Comparison of ENCODE assay signal across 1 cellular context in genomic region chr20:43514062-43514971, GRCh38.
A peak's percentile ranks its signal among the peaks of the same experiment; 100 is the strongest.
TF ChIP-seq lines count a peak whose summit lies in the region.

No MANE protein-coding gene starts in this region.

TF ChIP-seq in HepG2, 621 proteins besides CTCF, POLR2A, EP300 and RAD21 (continued from another document and continues in another):
- TF ChIP-seq TRIM22 (IDR thresholded peaks at IDR 0.05) (no peak), RFX5 (IDR thresholded peaks at IDR 0.05; ENCODE audit: low read depth, low read length) (peak; percentile 24; the same call in 1 of the 2 replicates), GMEB1 (CRISPR knock-in tag; IDR thresholded peaks at IDR 0.05; ENCODE audit: borderline replicate concordance) (0 out of 2 replicates have a peak, but pooled peaks have one; percentile 28), ZBTB40 (IDR thresholded peaks at IDR 0.05) (no peak), ZBTB40 (CRISPR knock-in tag; IDR thresholded peaks at IDR 0.05) (peak; percentile 75), ZNF891 (CRISPR knock-in tag; IDR thresholded peaks at IDR 0.05) (peak; percentile 91; the same call in 1 of the 2 replicates), FIP1L1 (IDR thresholded peaks at IDR 0.05; ENCODE audit: borderline replicate concordance, insufficient read depth, low read depth, low read length) (no peak), NAIF1 (CRISPR knock-in tag; IDR thresholded peaks at IDR 0.05; ENCODE audit: borderline replicate concordance) (no peak), RXRA (CRISPR knock-in tag; IDR thresholded peaks at IDR 0.05) (peak; percentile 31; the same call in 1 of the 2 replicates), POLR2G (IDR thresholded peaks at IDR 0.05; ENCODE audit: low read depth, low read length) (peak; percentile 55; the same call in 1 of the 2 replicates), ZNF709 (CRISPR knock-in tag; IDR thresholded peaks at IDR 0.05) (peak; percentile 85; the same call in 1 of the 2 replicates), NR0B2 (CRISPR knock-in tag; IDR thresholded peaks at IDR 0.05) (no peak), ARID4A (CRISPR knock-in tag; IDR thresholded peaks at IDR 0.05; ENCODE audit: borderline replicate concordance) (peak; percentile 86; the same call in 1 of the 2 replicates), BRD4 (CRISPR knock-in tag; IDR thresholded peaks at IDR 0.05) (no peak), JDP2 (CRISPR knock-in tag; IDR thresholded peaks at IDR 0.05; ENCODE audit: borderline replicate concordance) (no peak), AKNA (CRISPR knock-in tag; IDR thresholded peaks at IDR 0.05; ENCODE audit: borderline replicate concordance) (no peak), ZNF550 (CRISPR knock-in tag; IDR thresholded peaks at IDR 0.05; ENCODE audit: borderline replicate concordance) (no peak), ZNF317 (CRISPR knock-in tag; IDR thresholded peaks at IDR 0.05) (peak; percentile 44; the same call in 1 of the 2 replicates), TEAD3 (CRISPR knock-in tag; optimal IDR thresholded peaks at IDR 0.05; ENCODE audit: borderline replicate concordance) (peak; percentile 13), GZF1 (CRISPR knock-in tag; IDR thresholded peaks at IDR 0.05) (no peak), EHMT2 (IDR thresholded peaks at IDR 0.05; ENCODE audit: borderline replicate concordance, low read depth, low read length) (no peak), SPEN (CRISPR knock-in tag; IDR thresholded peaks at IDR 0.05; ENCODE audit: low read depth) (peak; percentile 49), ZNF484 (CRISPR knock-in tag; IDR thresholded peaks at IDR 0.05; ENCODE audit: borderline replicate concordance, low read depth) (no peak), ZBTB25 (CRISPR knock-in tag; IDR thresholded peaks at IDR 0.05) (no peak), ZBTB39 (CRISPR knock-in tag; IDR thresholded peaks at IDR 0.05) (no peak), ZFP37 (CRISPR knock-in tag; IDR thresholded peaks at IDR 0.05; ENCODE audit: borderline replicate concordance) (no peak), PCBP1 (IDR thresholded peaks at IDR 0.05; ENCODE audit: borderline replicate concordance, low read depth, low read length) (peak; percentile 74; the same call in 1 of the 2 replicates)
